In genomic region chr16:31085873-31086628, GRCh38 we compare ENCODE assay signal across 1 cellular context.
TF ChIP-seq lines count a peak whose summit lies in the region.

No MANE protein-coding gene starts in this region.

TF ChIP-seq in GM23338, 12 proteins besides CTCF, POLR2A, EP300 and RAD21:
- no peak for TF ChIP-seq ETS1 (IDR thresholded peaks at IDR 0.05)
- no peak for TF ChIP-seq ZNF462 (CRISPR knock-in tag; IDR thresholded peaks at IDR 0.05)
- no peak for TF ChIP-seq EZH2 (IDR thresholded peaks at IDR 0.05; ENCODE audit: low read depth, unreplicated experiment)
- TF ChIP-seq ZNF114 (CRISPR knock-in tag; IDR thresholded peaks at IDR 0.05), result no peak
- TF ChIP-seq REST (IDR thresholded peaks at IDR 0.05; ENCODE audit: unreplicated experiment), result no peak
- TF ChIP-seq POLR2AphosphoS5 (IDR thresholded peaks at IDR 0.05; ENCODE audit: low read depth), result no peak
- TF ChIP-seq NANOG (IDR thresholded peaks at IDR 0.05; ENCODE audit: borderline replicate concordance), result no peak
- no peak for TF ChIP-seq STAT1 (IDR thresholded peaks at IDR 0.05; ENCODE audit: unreplicated experiment)
- no peak for TF ChIP-seq CREB1 (CRISPR knock-in tag; IDR thresholded peaks at IDR 0.05; ENCODE audit: low read depth)
- no peak for TF ChIP-seq EZH2phosphoT487 (IDR thresholded peaks at IDR 0.05; ENCODE audit: unreplicated experiment)
- no peak for TF ChIP-seq ZNF331 (CRISPR knock-in tag; IDR thresholded peaks at IDR 0.05; ENCODE audit: low read depth)
- no peak for TF ChIP-seq JUNB (IDR thresholded peaks at IDR 0.05; ENCODE audit: unreplicated experiment)
TF ChIP-seq in GM23338: peak in this region for 0.
